In genomic region chr11:73981051-73981805, GRCh38 we compare ENCODE assay signal across 9 cellular contexts. TPM values are rescaled to one million over a fixed set of nuclear protein-coding genes. Genes with fewer than 3 reads are reported as not detected.
DNase-seq lines count a peak whose midpoint lies in the region; ATAC-seq and TF ChIP-seq lines count a peak whose summit lies in the region.
"Had no signal": no experiment of that assay in that cellular context is flagged by ENCODE, and none has a peak within 500 bp of the region (broad histone marks: within the 10 kb centered on the region; RNA-seq: fewer than 3 reads in every experiment).

No MANE protein-coding gene starts in this region.

- H3K27me3 ChIP-seq in liver (ENCODE audit: control insufficient read depth in 4 of 4, insufficient read depth in 4 of 4, low read length in 3 of 4), result no peaks in the 10 kb centered on the region
- H3K27me3 ChIP-seq in thymus (ENCODE audit: control insufficient read depth, insufficient read depth), result no peaks in the 10 kb centered on the region
- H3K27me3 ChIP-seq: SJSA1 had no signal

- WGBS in liver, result 85% methylated on average over 13 of the region's 13 CpGs
- WGBS in thymus, result 84% methylated on average over 13 of the region's 13 CpGs

- ATAC-seq in activated T-cell treated with anti-CD3 and anti-CD28 coated beads, Interleukin-2, amount 50 U/mL, for 72 hours (replicated peaks in 1 of 2), result no peak

- H3K4me3 ChIP-seq in liver (ENCODE audit: low read depth in 1 of 3, low read length in 3 of 3) (peak overlapping the region in 2 of 3 donors; percentile 32 to 35), thymus (ENCODE audit: low read length) (peak overlapping the region; percentile 65)

- H3K36me3 ChIP-seq in liver (ENCODE audit: control insufficient read depth in 4 of 4, insufficient read depth in 3 of 4, low read depth in 1 of 4, low read length in 3 of 4) (peaks cover 0 to 4% (median 0%) of the 10 kb centered on the region in 4 donors), thymus (ENCODE audit: control insufficient read depth, insufficient read depth) (peaks cover 41% of the 10 kb centered on the region)
- H3K36me3 ChIP-seq: SJSA1 had no signal

- no peaks in the 10 kb centered on the region for H3K9me3 Mint-ChIP-seq in activated T-cell treated with anti-CD3 and anti-CD28 coated beads, Interleukin-2, amount 50 U/mL, for 24 hours
- H3K9me3 Mint-ChIP-seq in activated T-cell treated with anti-CD3 and anti-CD28 coated beads, Interleukin-2, amount 50 U/mL, for 72 hours, result no peaks in the 10 kb centered on the region

- H3K27ac Mint-ChIP-seq in activated T-cell treated with anti-CD3 and anti-CD28 coated beads, Interleukin-2, amount 50 U/mL, for 24 hours, result peak overlapping the region; percentile 96
- peak overlapping the region; percentile 97 for H3K27ac Mint-ChIP-seq in activated T-cell treated with anti-CD3 and anti-CD28 coated beads, Interleukin-2, amount 50 U/mL, for 72 hours

- TF ChIP-seq RAD21 in liver (IDR thresholded peaks at IDR 0.05), result no peak

- TF ChIP-seq CTCF in liver (IDR thresholded peaks at IDR 0.05; ENCODE audit: low read depth, low read length, missing input control), result no peak

- DNase-seq in activated T-cell treated with anti-CD3 and anti-CD28 coated beads, Interleukin-2, amount 50 U/mL, for 24 hours, result no peak
- no peak for DNase-seq in activated T-cell treated with anti-CD3 and anti-CD28 coated beads, Interleukin-2, amount 50 U/mL, for 1 hour
- no peak for DNase-seq in activated T-cell treated with anti-CD3 and anti-CD28 coated beads, Interleukin-2, amount 50 U/mL, for 72 hours
- DNase-seq in NCI-H2029 (lab: John Stamatoyannopoulos, UW) (no peak), NCI-H2196 (lab: John Stamatoyannopoulos, UW; ENCODE audit: unreplicated experiment) (no peak), LoVo (ENCODE audit: low spot score) (no peak)

- H3K4me1 ChIP-seq in liver (ENCODE audit: control insufficient read depth in 4 of 4, insufficient read depth in 4 of 4, low read length in 3 of 4) (peaks cover 3 to 8% (median 5%) of the 10 kb centered on the region in 4 donors), thymus (ENCODE audit: control insufficient read depth, insufficient read depth, low read length) (peaks cover 37% of the 10 kb centered on the region)

- peak overlapping the region in 1 of 2 donors; percentile 40 for H3K9ac ChIP-seq in liver (ENCODE audit: low read depth in 1 of 2, low read length in 2 of 2)

- H3K27me3 Mint-ChIP-seq in activated T-cell treated with anti-CD3 and anti-CD28 coated beads, Interleukin-2, amount 50 U/mL, for 24 hours, result no peaks in the 10 kb centered on the region
- no peaks in the 10 kb centered on the region for H3K27me3 Mint-ChIP-seq in activated T-cell treated with anti-CD3 and anti-CD28 coated beads, Interleukin-2, amount 50 U/mL, for 72 hours (ENCODE audit: low read depth)

- H3K4me3 Mint-ChIP-seq in activated T-cell treated with anti-CD3 and anti-CD28 coated beads, Interleukin-2, amount 50 U/mL, for 24 hours, result peak overlapping the region; percentile 90
- H3K4me3 Mint-ChIP-seq in activated T-cell treated with anti-CD3 and anti-CD28 coated beads, Interleukin-2, amount 50 U/mL, for 72 hours, result peak overlapping the region; percentile 97 to 98

- H3K27ac ChIP-seq in liver (ENCODE audit: low read depth in 1 of 2, low read length in 2 of 2) (peak overlapping the region in 1 of 2 donors; percentile 24), thymus (ENCODE audit: low read depth) (peak overlapping the region; percentile 95)
- H3K27ac ChIP-seq: SJSA1 had no signal

- H3K9me3 ChIP-seq in liver (ENCODE audit: control insufficient read depth in 4 of 4, low read length in 3 of 4), result no peaks in the 10 kb centered on the region
- no peaks in the 10 kb centered on the region for H3K9me3 ChIP-seq in thymus (ENCODE audit: control insufficient read depth)
- H3K9me3 ChIP-seq: SJSA1 had no signal

- H3K4me1 Mint-ChIP-seq in activated T-cell treated with anti-CD3 and anti-CD28 coated beads, Interleukin-2, amount 50 U/mL, for 24 hours (ENCODE audit: low read depth), result peaks cover 78% of the 10 kb centered on the region
- peaks cover 91% of the 10 kb centered on the region for H3K4me1 Mint-ChIP-seq in activated T-cell treated with anti-CD3 and anti-CD28 coated beads, Interleukin-2, amount 50 U/mL, for 72 hours (ENCODE audit: low read depth)

- peaks cover 72% of the 10 kb centered on the region for H3K36me3 Mint-ChIP-seq in activated T-cell treated with anti-CD3 and anti-CD28 coated beads, Interleukin-2, amount 50 U/mL, for 24 hours (ENCODE audit: low read depth)
- peaks cover 39 to 47% of the 10 kb centered on the region in 2 donors for H3K36me3 Mint-ChIP-seq in activated T-cell treated with anti-CD3 and anti-CD28 coated beads, Interleukin-2, amount 50 U/mL, for 72 hours (ENCODE audit: insufficient read depth in 2 of 2)

TF ChIP-seq in liver, 16 proteins besides CTCF, POLR2A, EP300 and RAD21:
- TF ChIP-seq SP1 (IDR thresholded peaks at IDR 0.05), result no peak
- no peak for TF ChIP-seq HNF4A (conservative IDR thresholded peaks at IDR 0.05)
- no peak for TF ChIP-seq YY1 (IDR thresholded peaks at IDR 0.05)
- TF ChIP-seq FOXA1 (IDR thresholded peaks at IDR 0.05), result no peak
- TF ChIP-seq, protein P1, sequence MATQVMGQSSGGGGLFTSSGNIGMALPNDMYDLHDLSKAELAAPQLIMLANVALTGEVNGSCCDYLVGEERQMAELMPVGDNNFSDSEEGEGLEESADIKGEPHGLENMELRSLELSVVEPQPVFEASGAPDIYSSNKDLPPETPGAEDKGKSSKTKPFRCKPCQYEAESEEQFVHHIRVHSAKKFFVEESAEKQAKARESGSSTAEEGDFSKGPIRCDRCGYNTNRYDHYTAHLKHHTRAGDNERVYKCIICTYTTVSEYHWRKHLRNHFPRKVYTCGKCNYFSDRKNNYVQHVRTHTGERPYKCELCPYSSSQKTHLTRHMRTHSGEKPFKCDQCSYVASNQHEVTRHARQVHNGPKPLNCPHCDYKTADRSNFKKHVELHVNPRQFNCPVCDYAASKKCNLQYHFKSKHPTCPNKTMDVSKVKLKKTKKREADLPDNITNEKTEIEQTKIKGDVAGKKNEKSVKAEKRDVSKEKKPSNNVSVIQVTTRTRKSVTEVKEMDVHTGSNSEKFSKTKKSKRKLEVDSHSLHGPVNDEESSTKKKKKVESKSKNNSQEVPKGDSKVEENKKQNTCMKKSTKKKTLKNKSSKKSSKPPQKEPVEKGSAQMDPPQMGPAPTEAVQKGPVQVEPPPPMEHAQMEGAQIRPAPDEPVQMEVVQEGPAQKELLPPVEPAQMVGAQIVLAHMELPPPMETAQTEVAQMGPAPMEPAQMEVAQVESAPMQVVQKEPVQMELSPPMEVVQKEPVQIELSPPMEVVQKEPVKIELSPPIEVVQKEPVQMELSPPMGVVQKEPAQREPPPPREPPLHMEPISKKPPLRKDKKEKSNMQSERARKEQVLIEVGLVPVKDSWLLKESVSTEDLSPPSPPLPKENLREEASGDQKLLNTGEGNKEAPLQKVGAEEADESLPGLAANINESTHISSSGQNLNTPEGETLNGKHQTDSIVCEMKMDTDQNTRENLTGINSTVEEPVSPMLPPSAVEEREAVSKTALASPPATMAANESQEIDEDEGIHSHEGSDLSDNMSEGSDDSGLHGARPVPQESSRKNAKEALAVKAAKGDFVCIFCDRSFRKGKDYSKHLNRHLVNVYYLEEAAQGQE (IDR thresholded peaks at IDR 0.05), result no peak
- no peak for TF ChIP-seq MAX (IDR thresholded peaks at IDR 0.05)
- TF ChIP-seq TAF1 (conservative IDR thresholded peaks at IDR 0.05), result no peak
- no peak for TF ChIP-seq RXRA (IDR thresholded peaks at IDR 0.05)
- TF ChIP-seq EGR1 (IDR thresholded peaks at IDR 0.05; ENCODE audit: low read depth in 2 of 2), result no peak
- TF ChIP-seq NR2F2 (IDR thresholded peaks at IDR 0.05), result no peak
- TF ChIP-seq, protein P2, sequence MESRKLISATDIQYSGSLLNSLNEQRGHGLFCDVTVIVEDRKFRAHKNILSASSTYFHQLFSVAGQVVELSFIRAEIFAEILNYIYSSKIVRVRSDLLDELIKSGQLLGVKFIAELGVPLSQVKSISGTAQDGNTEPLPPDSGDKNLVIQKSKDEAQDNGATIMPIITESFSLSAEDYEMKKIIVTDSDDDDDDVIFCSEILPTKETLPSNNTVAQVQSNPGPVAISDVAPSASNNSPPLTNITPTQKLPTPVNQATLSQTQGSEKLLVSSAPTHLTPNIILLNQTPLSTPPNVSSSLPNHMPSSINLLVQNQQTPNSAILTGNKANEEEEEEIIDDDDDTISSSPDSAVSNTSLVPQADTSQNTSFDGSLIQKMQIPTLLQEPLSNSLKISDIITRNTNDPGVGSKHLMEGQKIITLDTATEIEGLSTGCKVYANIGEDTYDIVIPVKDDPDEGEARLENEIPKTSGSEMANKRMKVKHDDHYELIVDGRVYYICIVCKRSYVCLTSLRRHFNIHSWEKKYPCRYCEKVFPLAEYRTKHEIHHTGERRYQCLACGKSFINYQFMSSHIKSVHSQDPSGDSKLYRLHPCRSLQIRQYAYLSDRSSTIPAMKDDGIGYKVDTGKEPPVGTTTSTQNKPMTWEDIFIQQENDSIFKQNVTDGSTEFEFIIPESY (IDR thresholded peaks at IDR 0.05), result no peak
- no peak for TF ChIP-seq JUND (IDR thresholded peaks at IDR 0.05)
- TF ChIP-seq GABPA (IDR thresholded peaks at IDR 0.05 in 1 of 2, conservative IDR thresholded peaks at IDR 0.05 in 1 of 2), result no peak
- TF ChIP-seq HNF4G (IDR thresholded peaks at IDR 0.05), result no peak
- TF ChIP-seq FOXA2 (IDR thresholded peaks at IDR 0.05), result no peak
- TF ChIP-seq, protein P3, sequence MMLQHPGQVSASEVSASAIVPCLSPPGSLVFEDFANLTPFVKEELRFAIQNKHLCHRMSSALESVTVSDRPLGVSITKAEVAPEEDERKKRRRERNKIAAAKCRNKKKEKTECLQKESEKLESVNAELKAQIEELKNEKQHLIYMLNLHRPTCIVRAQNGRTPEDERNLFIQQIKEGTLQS (IDR thresholded peaks at IDR 0.05), result no peak

RNA-seq across cellular contexts. Expression of gene UCP2, which starts 1.4 kb away (rescaled TPM):
- total RNA-seq in activated T-cell treated with anti-CD3 and anti-CD28 coated beads, Interleukin-2, amount 50 U/mL, for 72 hours, result 100 to 1,000 TPM; 152 to 198 TPM
- 100 to 1,000 TPM in 1 of 2 donors, 10 to 100 TPM in 1; 11.0 to 137 TPM for total RNA-seq in liver
- polyA plus RNA-seq in liver (10 to 100 TPM; 10.4 to 16.1 TPM), thymus (119 TPM)

RNA-seq across cellular contexts. Expression of gene UCP3, which starts 27.7 kb away (rescaled TPM):
- total RNA-seq in activated T-cell treated with anti-CD3 and anti-CD28 coated beads, Interleukin-2, amount 50 U/mL, for 72 hours, result 1 to 10 TPM; 3.7 to 5.4 TPM
- 1 to 10 TPM in 1 of 2 donors, under 1 TPM in 1; 0.47 to 1.3 TPM for total RNA-seq in liver
- under 1 TPM; 0.07 to 0.21 TPM for polyA plus RNA-seq in liver
- polyA plus RNA-seq in thymus, result 2.1 TPM

RNA-seq across cellular contexts. Expression of gene DNAJB13, which starts 30.4 kb away (rescaled TPM):
- 1 to 10 TPM in 1 of 2 donors, under 1 TPM in 1; 0.53 to 1.1 TPM for total RNA-seq in activated T-cell treated with anti-CD3 and anti-CD28 coated beads, Interleukin-2, amount 50 U/mL, for 72 hours
- total RNA-seq in liver, result under 1 TPM in 1 of 2 donors, not detected in 1; 0.08 TPM
- not detected for polyA plus RNA-seq in liver
- 0.30 TPM for polyA plus RNA-seq in thymus
- total RNA-seq: SJSA1 had no signal
